9 cellular contexts compared by ENCODE assay signal in the genomic region with DNA sequence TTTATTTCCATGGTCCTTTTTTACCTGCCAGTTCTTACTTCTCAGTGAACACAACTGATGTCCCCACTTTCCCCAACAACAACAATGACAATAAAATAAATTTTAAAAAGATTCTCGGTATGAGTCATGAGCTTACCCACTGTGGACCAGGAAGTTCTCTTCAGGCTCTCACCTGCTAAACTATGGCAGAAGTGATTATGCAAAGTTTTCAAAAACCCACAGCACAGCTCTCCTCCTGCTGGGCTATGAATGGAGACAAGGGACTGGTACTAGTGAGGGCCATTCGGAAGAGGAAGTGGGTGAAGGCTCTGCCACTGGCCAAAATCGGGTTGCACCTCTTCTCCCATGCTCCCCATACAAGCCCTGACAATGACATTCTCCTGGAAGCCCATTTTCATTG.
DNase-seq lines count a peak whose midpoint lies in the region; ATAC-seq and TF ChIP-seq lines count a peak whose summit lies in the region.
"Had no signal": no experiment of that assay in that cellular context is flagged by ENCODE, and none has a peak within 500 bp of the region (broad histone marks: within the 10 kb centered on the region; RNA-seq: fewer than 3 reads in every experiment).

No MANE protein-coding gene starts in this region.

- ATAC-seq in GM19025 (IDR thresholded peaks at IDR 0.05; ENCODE audit: low read depth, unreplicated experiment) (peak; percentile 92), GM21723 (IDR thresholded peaks at IDR 0.05; ENCODE audit: unreplicated experiment) (peak; percentile 95), HG03280 (IDR thresholded peaks at IDR 0.05; ENCODE audit: unreplicated experiment) (peak; percentile 98), naive B cell (ENCODE audit: low read depth in 2 of 2) (peak; percentile 60 to 77), WTC11 (no peak)

- CTCF ChIA-PET in WTC11 (lab: Charles Lee): interaction anchor here (0.7 kb wide), 1 partner anchor 358 kb away, joined by 3 read pairs; no protein-coding TSS in a partner anchor

- H3K9me3 Mint-ChIP-seq in naive B cell: peaks cover 0 to 13% (median 2%) of the 10 kb centered on the region in 7 donors
- H3K9me3 Mint-ChIP-seq in WTC11: no peaks in the 10 kb centered on the region

- H3K27ac Mint-ChIP-seq in naive B cell: peak overlapping the region in 1 of 6 donors; percentile 11
- H3K27ac Mint-ChIP-seq in WTC11: no peak overlapping the region
- H3K27ac Mint-ChIP-seq: brain had no signal

- no peak for DNase-seq in naive B cell
- DNase-seq in NCI-H1436 treated with DMSO at 0.1 percent for 48 hours (lab: John Stamatoyannopoulos, UW): no peak
- DNase-seq in WTC11 (ENCODE audit: low spot score): no peak
- DNase-seq in stimulated activated CD4-positive, alpha-beta T cell treated with anti-CD3 and anti-CD28 coated beads, Interleukin-4, amount 100 ng/mL, for 24 hours: no peak
- DNase-seq: DND-41 had no signal

- TF ChIP-seq CTCF in WTC11 (IDR thresholded peaks at IDR 0.05): no peak

- POLR2A ChIA-PET in WTC11 (lab: Charles Lee): no interaction called here

- peaks cover 7 to 15% (median 9%) of the 10 kb centered on the region in 3 donors for H3K4me1 Mint-ChIP-seq in naive B cell
- peaks cover 31% of the 10 kb centered on the region for H3K4me1 Mint-ChIP-seq in WTC11
- H3K4me1 Mint-ChIP-seq: brain had no signal

- H3K27me3 Mint-ChIP-seq in naive B cell (peaks cover 4 to 11% (median 8%) of the 10 kb centered on the region in 3 donors), WTC11 (ENCODE audit: low read depth) (peaks cover 6% of the 10 kb centered on the region)

- H3K4me3 Mint-ChIP-seq in naive B cell (no peak overlapping the region), WTC11 (no peak overlapping the region)
- H3K4me3 Mint-ChIP-seq: brain had no signal

- H3K36me3 Mint-ChIP-seq in naive B cell (peaks cover 0 to 8% of the 10 kb centered on the region in 2 donors), WTC11 (no peaks in the 10 kb centered on the region)
- H3K36me3 Mint-ChIP-seq: brain had no signal

TF ChIP-seq in WTC11, 78 proteins besides CTCF, POLR2A, EP300 and RAD21:
- TF ChIP-seq, protein P1, sequence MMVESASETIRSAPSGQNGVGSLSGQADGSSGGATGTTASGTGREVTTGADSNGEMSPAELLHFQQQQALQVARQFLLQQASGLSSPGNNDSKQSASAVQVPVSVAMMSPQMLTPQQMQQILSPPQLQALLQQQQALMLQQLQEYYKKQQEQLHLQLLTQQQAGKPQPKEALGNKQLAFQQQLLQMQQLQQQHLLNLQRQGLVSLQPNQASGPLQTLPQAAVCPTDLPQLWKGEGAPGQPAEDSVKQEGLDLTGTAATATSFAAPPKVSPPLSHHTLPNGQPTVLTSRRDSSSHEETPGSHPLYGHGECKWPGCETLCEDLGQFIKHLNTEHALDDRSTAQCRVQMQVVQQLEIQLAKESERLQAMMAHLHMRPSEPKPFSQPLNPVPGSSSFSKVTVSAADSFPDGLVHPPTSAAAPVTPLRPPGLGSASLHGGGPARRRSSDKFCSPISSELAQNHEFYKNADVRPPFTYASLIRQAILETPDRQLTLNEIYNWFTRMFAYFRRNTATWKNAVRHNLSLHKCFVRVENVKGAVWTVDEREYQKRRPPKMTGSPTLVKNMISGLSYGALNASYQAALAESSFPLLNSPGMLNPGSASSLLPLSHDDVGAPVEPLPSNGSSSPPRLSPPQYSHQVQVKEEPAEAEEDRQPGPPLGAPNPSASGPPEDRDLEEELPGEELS (CRISPR knock-in tag; IDR thresholded peaks at IDR 0.05): no peak
- TF ChIP-seq, protein P2, sequence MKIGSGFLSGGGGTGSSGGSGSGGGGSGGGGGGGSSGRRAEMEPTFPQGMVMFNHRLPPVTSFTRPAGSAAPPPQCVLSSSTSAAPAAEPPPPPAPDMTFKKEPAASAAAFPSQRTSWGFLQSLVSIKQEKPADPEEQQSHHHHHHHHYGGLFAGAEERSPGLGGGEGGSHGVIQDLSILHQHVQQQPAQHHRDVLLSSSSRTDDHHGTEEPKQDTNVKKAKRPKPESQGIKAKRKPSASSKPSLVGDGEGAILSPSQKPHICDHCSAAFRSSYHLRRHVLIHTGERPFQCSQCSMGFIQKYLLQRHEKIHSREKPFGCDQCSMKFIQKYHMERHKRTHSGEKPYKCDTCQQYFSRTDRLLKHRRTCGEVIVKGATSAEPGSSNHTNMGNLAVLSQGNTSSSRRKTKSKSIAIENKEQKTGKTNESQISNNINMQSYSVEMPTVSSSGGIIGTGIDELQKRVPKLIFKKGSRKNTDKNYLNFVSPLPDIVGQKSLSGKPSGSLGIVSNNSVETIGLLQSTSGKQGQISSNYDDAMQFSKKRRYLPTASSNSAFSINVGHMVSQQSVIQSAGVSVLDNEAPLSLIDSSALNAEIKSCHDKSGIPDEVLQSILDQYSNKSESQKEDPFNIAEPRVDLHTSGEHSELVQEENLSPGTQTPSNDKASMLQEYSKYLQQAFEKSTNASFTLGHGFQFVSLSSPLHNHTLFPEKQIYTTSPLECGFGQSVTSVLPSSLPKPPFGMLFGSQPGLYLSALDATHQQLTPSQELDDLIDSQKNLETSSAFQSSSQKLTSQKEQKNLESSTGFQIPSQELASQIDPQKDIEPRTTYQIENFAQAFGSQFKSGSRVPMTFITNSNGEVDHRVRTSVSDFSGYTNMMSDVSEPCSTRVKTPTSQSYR (CRISPR knock-in tag; IDR thresholded peaks at IDR 0.05): no peak
- TF ChIP-seq ZNF423 (CRISPR knock-in tag; IDR thresholded peaks at IDR 0.05) (no peak), KAT7 (CRISPR knock-in tag; IDR thresholded peaks at IDR 0.05; ENCODE audit: borderline replicate concordance) (no peak), ATF1 (CRISPR knock-in tag; IDR thresholded peaks at IDR 0.05) (no peak), ZNF317 (CRISPR knock-in tag; IDR thresholded peaks at IDR 0.05; ENCODE audit: borderline replicate concordance, low read depth) (no peak), ESRRA (CRISPR knock-in tag; IDR thresholded peaks at IDR 0.05; ENCODE audit: borderline replicate concordance) (no peak), ZNF263 (CRISPR knock-in tag; IDR thresholded peaks at IDR 0.05; ENCODE audit: low read depth) (no peak)
- TF ChIP-seq, protein P3, sequence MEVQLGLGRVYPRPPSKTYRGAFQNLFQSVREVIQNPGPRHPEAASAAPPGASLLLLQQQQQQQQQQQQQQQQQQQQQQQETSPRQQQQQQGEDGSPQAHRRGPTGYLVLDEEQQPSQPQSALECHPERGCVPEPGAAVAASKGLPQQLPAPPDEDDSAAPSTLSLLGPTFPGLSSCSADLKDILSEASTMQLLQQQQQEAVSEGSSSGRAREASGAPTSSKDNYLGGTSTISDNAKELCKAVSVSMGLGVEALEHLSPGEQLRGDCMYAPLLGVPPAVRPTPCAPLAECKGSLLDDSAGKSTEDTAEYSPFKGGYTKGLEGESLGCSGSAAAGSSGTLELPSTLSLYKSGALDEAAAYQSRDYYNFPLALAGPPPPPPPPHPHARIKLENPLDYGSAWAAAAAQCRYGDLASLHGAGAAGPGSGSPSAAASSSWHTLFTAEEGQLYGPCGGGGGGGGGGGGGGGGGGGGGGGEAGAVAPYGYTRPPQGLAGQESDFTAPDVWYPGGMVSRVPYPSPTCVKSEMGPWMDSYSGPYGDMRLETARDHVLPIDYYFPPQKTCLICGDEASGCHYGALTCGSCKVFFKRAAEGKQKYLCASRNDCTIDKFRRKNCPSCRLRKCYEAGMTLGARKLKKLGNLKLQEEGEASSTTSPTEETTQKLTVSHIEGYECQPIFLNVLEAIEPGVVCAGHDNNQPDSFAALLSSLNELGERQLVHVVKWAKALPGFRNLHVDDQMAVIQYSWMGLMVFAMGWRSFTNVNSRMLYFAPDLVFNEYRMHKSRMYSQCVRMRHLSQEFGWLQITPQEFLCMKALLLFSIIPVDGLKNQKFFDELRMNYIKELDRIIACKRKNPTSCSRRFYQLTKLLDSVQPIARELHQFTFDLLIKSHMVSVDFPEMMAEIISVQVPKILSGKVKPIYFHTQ (CRISPR knock-in tag; IDR thresholded peaks at IDR 0.05): no peak
- TF ChIP-seq, protein P4, sequence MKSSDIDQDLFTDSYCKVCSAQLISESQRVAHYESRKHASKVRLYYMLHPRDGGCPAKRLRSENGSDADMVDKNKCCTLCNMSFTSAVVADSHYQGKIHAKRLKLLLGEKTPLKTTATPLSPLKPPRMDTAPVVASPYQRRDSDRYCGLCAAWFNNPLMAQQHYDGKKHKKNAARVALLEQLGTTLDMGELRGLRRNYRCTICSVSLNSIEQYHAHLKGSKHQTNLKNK (CRISPR knock-in tag; IDR thresholded peaks at IDR 0.05): no peak
